ENCODE assay signal across 11 cellular contexts in the genomic region with DNA sequence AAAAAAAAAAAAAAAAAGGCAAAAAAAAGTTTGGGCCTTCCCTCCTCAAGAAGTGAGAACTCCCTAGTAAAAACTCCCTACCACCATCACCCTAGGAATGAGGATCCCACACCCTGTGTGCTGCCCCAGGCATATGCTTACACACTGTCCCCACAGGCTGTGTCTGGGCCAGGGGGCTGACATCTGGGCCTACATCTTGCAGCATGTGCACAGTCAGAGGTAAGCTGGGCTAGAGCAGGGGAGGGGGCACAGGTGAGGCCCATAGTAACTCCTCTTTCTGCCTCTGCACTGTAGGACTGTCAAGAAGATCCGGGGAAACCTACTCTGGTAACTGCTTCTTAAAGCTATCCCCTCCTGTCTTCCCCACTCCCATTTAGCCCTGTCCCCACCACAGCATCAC. TPM values are rescaled to one million over a fixed set of nuclear protein-coding genes. Genes with fewer than 3 reads are reported as not detected.
DNase-seq lines count a peak whose midpoint lies in the region; ATAC-seq and TF ChIP-seq lines count a peak whose summit lies in the region.
"Had no signal": no experiment of that assay in that cellular context is flagged by ENCODE, and none has a peak within 500 bp of the region (broad histone marks: within the 10 kb centered on the region; RNA-seq: fewer than 3 reads in every experiment).

No MANE protein-coding gene starts in this region.

- no peaks in the 10 kb centered on the region for H3K9me3 ChIP-seq in CD8-positive, alpha-beta T cell (ENCODE audit: low read length)
- no peaks in the 10 kb centered on the region for H3K9me3 ChIP-seq in HUES64 (ENCODE audit: insufficient read depth, low read depth, low read length)
- H3K9me3 ChIP-seq: Peyer's patch had no signal

- H3K27me3 Mint-ChIP-seq in CD8-positive, alpha-beta T cell (ENCODE audit: low read depth): no peaks in the 10 kb centered on the region
- H3K27me3 Mint-ChIP-seq in activated naive CD8-positive, alpha-beta T cell treated with anti-CD3 and anti-CD28 coated beads for 36 hours: no peaks in the 10 kb centered on the region
- no peaks in the 10 kb centered on the region for H3K27me3 Mint-ChIP-seq in natural killer cell treated with Interleukin-12 subunit alpha and Interleukin-12 subunit beta and Interleukin-15 and Interleukin-18, amount 100 ng/mL, for 72 hours

- no peak for DNase-seq in CD8-positive, alpha-beta T cell
- no peak for DNase-seq in activated naive CD8-positive, alpha-beta T cell treated with anti-CD3 and anti-CD28 coated beads for 36 hours
- no peak for DNase-seq in natural killer cell treated with Interleukin-12 subunit alpha and Interleukin-12 subunit beta and Interleukin-15 and Interleukin-18, amount 100 ng/mL, for 72 hours (ENCODE audit: low spot score)
- DNase-seq in effector CD8-positive, alpha-beta T cell (lab: John Stamatoyannopoulos, UW): no peak
- no peak for DNase-seq in left cardiac atrium
- DNase-seq in AML-193 (lab: John Stamatoyannopoulos, UW): no peak
- DNase-seq: NCI-H2081, Peyer's patch had no signal

- CTCF ChIA-PET in CD8-positive, alpha-beta T cell (lab: Charles Lee): interaction anchor here (0.9 to 2.7 kb wide), 2 partner anchors 21 to 65 kb away, joined by 3 to 10 read pairs; no protein-coding TSS in a partner anchor

- H3K36me3 Mint-ChIP-seq in CD8-positive, alpha-beta T cell: peaks cover 29% of the 10 kb centered on the region
- peaks cover 4% of the 10 kb centered on the region for H3K36me3 Mint-ChIP-seq in activated naive CD8-positive, alpha-beta T cell treated with anti-CD3 and anti-CD28 coated beads for 36 hours
- no peaks in the 10 kb centered on the region for H3K36me3 Mint-ChIP-seq in natural killer cell treated with Interleukin-12 subunit alpha and Interleukin-12 subunit beta and Interleukin-15 and Interleukin-18, amount 100 ng/mL, for 72 hours

- no peaks in the 10 kb centered on the region for H3K27me3 ChIP-seq in CD8-positive, alpha-beta T cell (ENCODE audit: insufficient read depth, low read length)
- H3K27me3 ChIP-seq in HUES64 (ENCODE audit: insufficient read depth, low read length): no peaks in the 10 kb centered on the region
- H3K27me3 ChIP-seq: Peyer's patch had no signal

- H3K9ac ChIP-seq in HUES64 (ENCODE audit: low read depth, low read length): no peak overlapping the region

- H3K36me3 ChIP-seq in CD8-positive, alpha-beta T cell (ENCODE audit: insufficient read depth, low read length): peaks cover 4% of the 10 kb centered on the region
- peaks cover 22% of the 10 kb centered on the region for H3K36me3 ChIP-seq in HUES64 (ENCODE audit: insufficient read depth, low read length)
- H3K36me3 ChIP-seq: Peyer's patch had no signal

- peak overlapping the region; percentile 94 for H3K27ac Mint-ChIP-seq in CD8-positive, alpha-beta T cell
- H3K27ac Mint-ChIP-seq in activated naive CD8-positive, alpha-beta T cell treated with anti-CD3 and anti-CD28 coated beads for 36 hours: peak overlapping the region; percentile 88
- peak overlapping the region; percentile 31 to 81 for H3K27ac Mint-ChIP-seq in natural killer cell treated with Interleukin-12 subunit alpha and Interleukin-12 subunit beta and Interleukin-15 and Interleukin-18, amount 100 ng/mL, for 72 hours

- no peak overlapping the region for H3K4me3 ChIP-seq in CD8-positive, alpha-beta T cell (ENCODE audit: low read depth, low read length)
- H3K4me3 ChIP-seq in HUES64 (ENCODE audit: low read length): peak overlapping the region; percentile 96; the same call in 1 of the 2 replicates

- H3K4me3 Mint-ChIP-seq in CD8-positive, alpha-beta T cell: peak overlapping the region; percentile 86
- H3K4me3 Mint-ChIP-seq in activated naive CD8-positive, alpha-beta T cell treated with anti-CD3 and anti-CD28 coated beads for 36 hours: peak overlapping the region; percentile 85
- peak overlapping the region; percentile 88 for H3K4me3 Mint-ChIP-seq in natural killer cell treated with Interleukin-12 subunit alpha and Interleukin-12 subunit beta and Interleukin-15 and Interleukin-18, amount 100 ng/mL, for 72 hours

- no peak for TF ChIP-seq CTCF in CD8-positive, alpha-beta T cell (IDR thresholded peaks at IDR 0.05)

- H3K9me3 Mint-ChIP-seq in CD8-positive, alpha-beta T cell: peaks cover under 1% of the 10 kb centered on the region
- peaks cover under 1% of the 10 kb centered on the region for H3K9me3 Mint-ChIP-seq in activated naive CD8-positive, alpha-beta T cell treated with anti-CD3 and anti-CD28 coated beads for 36 hours
- H3K9me3 Mint-ChIP-seq in natural killer cell treated with Interleukin-12 subunit alpha and Interleukin-12 subunit beta and Interleukin-15 and Interleukin-18, amount 100 ng/mL, for 72 hours: peaks cover 2% of the 10 kb centered on the region

- no peak for ATAC-seq in CD8-positive, alpha-beta T cell
- no peak for ATAC-seq in natural killer cell treated with Interleukin-12 subunit alpha and Interleukin-12 subunit beta and Interleukin-15 and Interleukin-18, amount 100 ng/mL, for 72 hours
- no peak for ATAC-seq in left cardiac atrium

- intact Hi-C loops in CD8-positive, alpha-beta T cell (cut with DNase I, micrococcal nuclease): loop anchor here in 1 of 2 experiments (5.0 kb wide), 1 partner anchor 89 kb away; a partner anchor contains a TSS
- intact Hi-C loops in left cardiac atrium (cut with DNase I): loop anchor here in 1 of 2 donors (5.0 kb wide), 1 partner anchor 66 kb away; a partner anchor contains a TSS

- no peak overlapping the region for H3K27ac ChIP-seq in CD8-positive, alpha-beta T cell (ENCODE audit: low read depth, low read length)
- H3K27ac ChIP-seq in HUES64 (ENCODE audit: low read depth, low read length): no peak overlapping the region

- POLR2A ChIA-PET in CD8-positive, alpha-beta T cell (lab: Charles Lee): interaction anchor here (0.6 to 2.0 kb wide), 4 partner anchors 12 to 552 kb away, joined by 3 to 7 read pairs (median 4); a partner anchor contains a TSS

- WGBS in HUES64: 93% methylated on average over 1 of the region's 1 CpG

- peaks cover 26% of the 10 kb centered on the region for H3K4me1 ChIP-seq in CD8-positive, alpha-beta T cell (ENCODE audit: insufficient read depth, low read length)
- no peaks in the 10 kb centered on the region for H3K4me1 ChIP-seq in HUES64 (ENCODE audit: insufficient read depth, low read length)

- peaks cover 35% of the 10 kb centered on the region for H3K4me1 Mint-ChIP-seq in CD8-positive, alpha-beta T cell (ENCODE audit: low read depth)
- peaks cover 22% of the 10 kb centered on the region for H3K4me1 Mint-ChIP-seq in activated naive CD8-positive, alpha-beta T cell treated with anti-CD3 and anti-CD28 coated beads for 36 hours
- H3K4me1 Mint-ChIP-seq in natural killer cell treated with Interleukin-12 subunit alpha and Interleukin-12 subunit beta and Interleukin-15 and Interleukin-18, amount 100 ng/mL, for 72 hours (ENCODE audit: low read depth in 2 of 2): peaks cover 0 to 15% of the 10 kb centered on the region in 2 donors

RNA-seq across cellular contexts. Expression of a gene that starts 1.0 kb away (rescaled TPM):
- 10 to 100 TPM; 24.0 to 27.7 TPM for total RNA-seq in CD8-positive, alpha-beta T cell
- polyA plus RNA-seq in HUES64 (2013, experiment 1 of 2): 18.7 TPM
- polyA plus RNA-seq in HUES64 (2013, experiment 2 of 2): 16.7 TPM
- 10 to 100 TPM; 37.9 to 44.6 TPM for total RNA-seq in activated naive CD8-positive, alpha-beta T cell treated with anti-CD3 and anti-CD28 coated beads for 36 hours
- total RNA-seq in natural killer cell treated with Interleukin-12 subunit alpha and Interleukin-12 subunit beta and Interleukin-15 and Interleukin-18, amount 100 ng/mL, for 72 hours: 10 to 100 TPM; 29.2 to 55.0 TPM
- 1 to 10 TPM; 3.8 to 4.2 TPM for total RNA-seq in left cardiac atrium

RNA-seq across cellular contexts. Expression of a gene that starts 15.3 kb away (rescaled TPM):
- total RNA-seq in CD8-positive, alpha-beta T cell: 10 to 100 TPM; 49.9 to 51.3 TPM
- polyA plus RNA-seq in HUES64 (2013, experiment 1 of 2): 56.0 TPM
- polyA plus RNA-seq in HUES64 (2013, experiment 2 of 2): 50.7 TPM
- total RNA-seq in activated naive CD8-positive, alpha-beta T cell treated with anti-CD3 and anti-CD28 coated beads for 36 hours: 10 to 100 TPM; 91.7 to 99.1 TPM
- total RNA-seq in natural killer cell treated with Interleukin-12 subunit alpha and Interleukin-12 subunit beta and Interleukin-15 and Interleukin-18, amount 100 ng/mL, for 72 hours: 100 to 1,000 TPM; 109 to 110 TPM
- total RNA-seq in left cardiac atrium: 10 to 100 TPM; 51.3 to 54.2 TPM

RNA-seq across cellular contexts. Expression of a gene that starts 27.6 kb away (rescaled TPM):
- total RNA-seq in CD8-positive, alpha-beta T cell: not detected
- not detected for polyA plus RNA-seq in HUES64 (2013, experiment 1 of 2)
- not detected for polyA plus RNA-seq in HUES64 (2013, experiment 2 of 2)
- not detected for total RNA-seq in activated naive CD8-positive, alpha-beta T cell treated with anti-CD3 and anti-CD28 coated beads for 36 hours
- total RNA-seq in natural killer cell treated with Interleukin-12 subunit alpha and Interleukin-12 subunit beta and Interleukin-15 and Interleukin-18, amount 100 ng/mL, for 72 hours: not detected
- not detected for total RNA-seq in left cardiac atrium
- total RNA-seq: Peyer's patch, sciatic nerve, urinary bladder had no signal
- polyA plus RNA-seq: urinary bladder had no signal

RNA-seq across cellular contexts. Expression of a gene that starts 28.0 kb away (rescaled TPM):
- total RNA-seq in CD8-positive, alpha-beta T cell: 1 to 10 TPM in 1 of 2 experiments, not detected in 1; 1.1 TPM
- 1.1 TPM for polyA plus RNA-seq in HUES64 (2013, experiment 1 of 2)
- polyA plus RNA-seq in HUES64 (2013, experiment 2 of 2): 1.6 TPM
- 1 to 10 TPM; 1.5 to 2.3 TPM for total RNA-seq in activated naive CD8-positive, alpha-beta T cell treated with anti-CD3 and anti-CD28 coated beads for 36 hours
- total RNA-seq in natural killer cell treated with Interleukin-12 subunit alpha and Interleukin-12 subunit beta and Interleukin-15 and Interleukin-18, amount 100 ng/mL, for 72 hours: 1 to 10 TPM in 1 of 2 donors, under 1 TPM in 1; 0.39 to 1.2 TPM
- total RNA-seq in left cardiac atrium: under 1 TPM; 0.29 to 0.88 TPM

RNA-seq across cellular contexts. Expression of a gene that starts 34.5 kb away (rescaled TPM):
- 100 to 1,000 TPM; 152 to 171 TPM for total RNA-seq in CD8-positive, alpha-beta T cell
- 494 TPM for polyA plus RNA-seq in HUES64 (2013, experiment 1 of 2)
- polyA plus RNA-seq in HUES64 (2013, experiment 2 of 2): 519 TPM
- 100 to 1,000 TPM; 414 to 433 TPM for total RNA-seq in activated naive CD8-positive, alpha-beta T cell treated with anti-CD3 and anti-CD28 coated beads for 36 hours
- 100 to 1,000 TPM; 363 to 400 TPM for total RNA-seq in natural killer cell treated with Interleukin-12 subunit alpha and Interleukin-12 subunit beta and Interleukin-15 and Interleukin-18, amount 100 ng/mL, for 72 hours
- 1,000 to 10,000 TPM in 1 of 2 donors, 100 to 1,000 TPM in 1; 934 to 1,059 TPM for total RNA-seq in left cardiac atrium

Comparison
In these comparisons a context has a peak if more than half of its experiments do, and no peak if none do; other contexts are left out.
1. RNA of a gene that starts 1.0 kb away (total RNA-seq): 29.2 to 55.0 TPM in natural killer cell treated with Interleukin-12 subunit alpha and Interleukin-12 subunit beta and Interleukin-15 and Interleukin-18, amount 100 ng/mL, for 72 hours, 37.9 to 44.6 TPM in activated naive CD8-positive, alpha-beta T cell treated with anti-CD3 and anti-CD28 coated beads for 36 hours and 24.0 to 27.7 TPM in CD8-positive, alpha-beta T cell; 3.8 to 4.2 TPM in left cardiac atrium; every median in the first group is over 4 times any median in the second.
2. Peak in every context shown above with its lines, with median percentiles within 50 percentile points of each other: H3K27ac Mint-ChIP-seq and H3K4me3 Mint-ChIP-seq.